1 cellular context compared by ENCODE assay signal in the genomic region with DNA sequence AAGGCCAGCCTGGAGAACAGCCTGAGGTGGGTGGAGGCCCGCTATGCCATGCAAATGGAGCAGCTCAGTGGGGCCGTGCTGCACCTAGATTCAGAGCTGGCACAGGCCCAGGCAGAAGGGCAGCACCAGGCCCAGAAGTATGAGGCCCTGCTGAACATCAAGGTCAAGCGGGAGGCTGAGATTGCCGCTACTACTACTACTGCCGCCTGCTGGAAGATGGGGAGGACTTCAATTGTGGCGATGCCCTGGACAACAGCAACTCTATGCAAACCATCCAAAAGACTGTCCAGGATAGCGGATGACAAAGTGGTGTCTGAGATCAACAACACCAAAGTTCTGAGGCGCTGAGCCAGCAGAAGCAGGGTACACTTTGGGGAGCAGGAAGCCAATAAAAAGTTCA.
A peak's percentile ranks its signal among the peaks of the same experiment; 100 is the strongest.
TF ChIP-seq lines count a peak whose summit lies in the region.

No MANE protein-coding gene starts in this region.

TF ChIP-seq in K562, 482 proteins besides CTCF, POLR2A, EP300 and RAD21:
- TF ChIP-seq SMC3 (conservative IDR thresholded peaks at IDR 0.05; ENCODE audit: insufficient read depth, low read depth, low read length) (peak; percentile 35; the same call in 1 of the 2 replicates), PML (IDR thresholded peaks at IDR 0.05; ENCODE audit: low read length) (no peak), HDAC3 (IDR thresholded peaks at IDR 0.05; ENCODE audit: borderline replicate concordance, partially characterized antibody) (no peak), NFIC (IDR thresholded peaks at IDR 0.05) (peak; percentile 18; the same call in 1 of the 2 replicates), RCOR1 (IDR thresholded peaks at IDR 0.05; ENCODE audit: borderline replicate concordance in 1 of 2, low read depth in 2 of 2, low read length in 2 of 2) (0 out of 4 replicates have a peak, but pooled peaks of 1 of the 2 experiments have one; percentile 10), ETV6 (IDR thresholded peaks at IDR 0.05; ENCODE audit: borderline replicate concordance in 1 of 2, low read depth in 2 of 2, low read length in 1 of 2) (no peak), ETV6 (CRISPR knock-in tag; IDR thresholded peaks at IDR 0.05; ENCODE audit: borderline replicate concordance) (no peak), ESRRA (IDR thresholded peaks at IDR 0.05; ENCODE audit: borderline replicate concordance, low read depth) (peak; percentile 79)
- TF ChIP-seq, protein P1, sequence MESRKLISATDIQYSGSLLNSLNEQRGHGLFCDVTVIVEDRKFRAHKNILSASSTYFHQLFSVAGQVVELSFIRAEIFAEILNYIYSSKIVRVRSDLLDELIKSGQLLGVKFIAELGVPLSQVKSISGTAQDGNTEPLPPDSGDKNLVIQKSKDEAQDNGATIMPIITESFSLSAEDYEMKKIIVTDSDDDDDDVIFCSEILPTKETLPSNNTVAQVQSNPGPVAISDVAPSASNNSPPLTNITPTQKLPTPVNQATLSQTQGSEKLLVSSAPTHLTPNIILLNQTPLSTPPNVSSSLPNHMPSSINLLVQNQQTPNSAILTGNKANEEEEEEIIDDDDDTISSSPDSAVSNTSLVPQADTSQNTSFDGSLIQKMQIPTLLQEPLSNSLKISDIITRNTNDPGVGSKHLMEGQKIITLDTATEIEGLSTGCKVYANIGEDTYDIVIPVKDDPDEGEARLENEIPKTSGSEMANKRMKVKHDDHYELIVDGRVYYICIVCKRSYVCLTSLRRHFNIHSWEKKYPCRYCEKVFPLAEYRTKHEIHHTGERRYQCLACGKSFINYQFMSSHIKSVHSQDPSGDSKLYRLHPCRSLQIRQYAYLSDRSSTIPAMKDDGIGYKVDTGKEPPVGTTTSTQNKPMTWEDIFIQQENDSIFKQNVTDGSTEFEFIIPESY (CRISPR knock-in tag; IDR thresholded peaks at IDR 0.05) = 0 out of 2 replicates have a peak, but pooled peaks have one; percentile 13
- TF ChIP-seq, protein P2, sequence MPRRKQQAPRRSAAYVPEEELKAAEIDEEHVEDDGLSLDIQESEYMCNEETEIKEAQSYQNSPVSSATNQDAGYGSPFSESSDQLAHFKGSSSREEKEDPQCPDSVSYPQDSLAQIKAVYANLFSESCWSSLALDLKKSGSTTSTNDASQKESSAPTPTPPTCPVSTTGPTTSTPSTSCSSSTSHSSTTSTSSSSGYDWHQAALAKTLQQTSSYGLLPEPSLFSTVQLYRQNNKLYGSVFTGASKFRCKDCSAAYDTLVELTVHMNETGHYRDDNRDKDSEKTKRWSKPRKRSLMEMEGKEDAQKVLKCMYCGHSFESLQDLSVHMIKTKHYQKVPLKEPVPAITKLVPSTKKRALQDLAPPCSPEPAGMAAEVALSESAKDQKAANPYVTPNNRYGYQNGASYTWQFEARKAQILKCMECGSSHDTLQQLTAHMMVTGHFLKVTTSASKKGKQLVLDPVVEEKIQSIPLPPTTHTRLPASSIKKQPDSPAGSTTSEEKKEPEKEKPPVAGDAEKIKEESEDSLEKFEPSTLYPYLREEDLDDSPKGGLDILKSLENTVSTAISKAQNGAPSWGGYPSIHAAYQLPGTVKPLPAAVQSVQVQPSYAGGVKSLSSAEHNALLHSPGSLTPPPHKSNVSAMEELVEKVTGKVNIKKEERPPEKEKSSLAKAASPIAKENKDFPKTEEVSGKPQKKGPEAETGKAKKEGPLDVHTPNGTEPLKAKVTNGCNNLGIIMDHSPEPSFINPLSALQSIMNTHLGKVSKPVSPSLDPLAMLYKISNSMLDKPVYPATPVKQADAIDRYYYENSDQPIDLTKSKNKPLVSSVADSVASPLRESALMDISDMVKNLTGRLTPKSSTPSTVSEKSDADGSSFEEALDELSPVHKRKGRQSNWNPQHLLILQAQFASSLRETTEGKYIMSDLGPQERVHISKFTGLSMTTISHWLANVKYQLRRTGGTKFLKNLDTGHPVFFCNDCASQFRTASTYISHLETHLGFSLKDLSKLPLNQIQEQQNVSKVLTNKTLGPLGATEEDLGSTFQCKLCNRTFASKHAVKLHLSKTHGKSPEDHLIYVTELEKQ (CRISPR knock-in tag; IDR thresholded peaks at IDR 0.05) = no peak
